ENCODE assay signal across 13 cellular contexts in genomic region chr5:163978897-163979296, GRCh38.
DNase-seq lines count a peak whose midpoint lies in the region; ATAC-seq lines count a peak whose summit lies in the region.
"Had no signal": no experiment of that assay in that cellular context is flagged by ENCODE, and none has a peak within 500 bp of the region (broad histone marks: within the 10 kb centered on the region; RNA-seq: fewer than 3 reads in every experiment).

No MANE protein-coding gene starts in this region.

- H3K27ac Mint-ChIP-seq in naive B cell = peak overlapping the region in 1 of 6 donors; percentile 11
- H3K27ac Mint-ChIP-seq in activated naive CD4-positive, alpha-beta T cell treated with anti-CD3 and anti-CD28 coated beads, Interleukin-2, amount 10 ng/mL, durations not matched to agents 7 days and 5 days = no peak overlapping the region
- H3K27ac Mint-ChIP-seq: activated T-cell treated with anti-CD3 and anti-CD28 coated beads, Interleukin-2, amount 50 U/mL, for 72 hours had no signal

- DNase-seq in DMS53 (lab: John Stamatoyannopoulos, UW) (peak; percentile 4), DMS53 treated with DMSO at 0.1 percent for 48 hours (lab: John Stamatoyannopoulos, UW; ENCODE audit: unreplicated experiment) (no peak), NCI-H69 (lab: John Stamatoyannopoulos, UW) (peak; percentile 90), naive B cell (no peak), NOMO-1 treated with dmso at 0.1 percent for 144 hours (lab: John Stamatoyannopoulos, UW; ENCODE audit: unreplicated experiment) (no peak), Ammon's horn (ENCODE audit: low spot score) (no peak)
- DNase-seq in activated naive CD4-positive, alpha-beta T cell treated with anti-CD3 and anti-CD28 coated beads, Interleukin-2, amount 10 ng/mL, durations not matched to agents 7 days and 5 days = no peak
- DNase-seq: activated T-cell treated with anti-CD3 and anti-CD28 coated beads, Interleukin-2, amount 50 U/mL, for 72 hours; DND-41; left cardiac atrium; PC-9; testis had no signal

- CTCF ChIA-PET in activated naive CD4-positive, alpha-beta T cell treated with anti-CD3 and anti-CD28 coated beads, Interleukin-2, amount 10 ng/mL, durations not matched to agents 7 days and 5 days (lab: Charles Lee) = no interaction called here

- H3K4me1 Mint-ChIP-seq in naive B cell = peaks cover 5 to 6% (median 6%) of the 10 kb centered on the region in 3 donors
- H3K4me1 Mint-ChIP-seq in activated naive CD4-positive, alpha-beta T cell treated with anti-CD3 and anti-CD28 coated beads, Interleukin-2, amount 10 ng/mL, durations not matched to agents 7 days and 5 days = no peaks in the 10 kb centered on the region

- H3K9me3 Mint-ChIP-seq in naive B cell = peaks cover 0 to 3% (median 0%) of the 10 kb centered on the region in 7 donors
- no peaks in the 10 kb centered on the region for H3K9me3 Mint-ChIP-seq in activated naive CD4-positive, alpha-beta T cell treated with anti-CD3 and anti-CD28 coated beads, Interleukin-2, amount 10 ng/mL, durations not matched to agents 7 days and 5 days

- ATAC-seq in HG02610 (IDR thresholded peaks at IDR 0.05; ENCODE audit: unreplicated experiment) (peak; percentile 39), naive B cell (ENCODE audit: low read depth in 2 of 2) (peak; percentile 53 to 55)
- ATAC-seq: activated T-cell treated with anti-CD3 and anti-CD28 coated beads, Interleukin-2, amount 50 U/mL, for 72 hours; left cardiac atrium had no signal

- no peaks in the 10 kb centered on the region for H3K27me3 Mint-ChIP-seq in naive B cell
- H3K27me3 Mint-ChIP-seq in activated naive CD4-positive, alpha-beta T cell treated with anti-CD3 and anti-CD28 coated beads, Interleukin-2, amount 10 ng/mL, durations not matched to agents 7 days and 5 days = no peaks in the 10 kb centered on the region

- no peaks in the 10 kb centered on the region for H3K36me3 Mint-ChIP-seq in naive B cell
- no peaks in the 10 kb centered on the region for H3K36me3 Mint-ChIP-seq in activated naive CD4-positive, alpha-beta T cell treated with anti-CD3 and anti-CD28 coated beads, Interleukin-2, amount 10 ng/mL, durations not matched to agents 7 days and 5 days

- H3K4me3 Mint-ChIP-seq in naive B cell = no peak overlapping the region
- H3K4me3 Mint-ChIP-seq in activated naive CD4-positive, alpha-beta T cell treated with anti-CD3 and anti-CD28 coated beads, Interleukin-2, amount 10 ng/mL, durations not matched to agents 7 days and 5 days = no peak overlapping the region
- H3K4me3 Mint-ChIP-seq: activated T-cell treated with anti-CD3 and anti-CD28 coated beads, Interleukin-2, amount 50 U/mL, for 72 hours had no signal

Comparison
In these comparisons a context has a peak if more than half of its experiments do, and no peak if none do; other contexts are left out.
1. DNase-seq: peak in DMS53 (single experiment) and NCI-H69 (single experiment); none in DMS53 treated with DMSO at 0.1 percent for 48 hours (single experiment), naive B cell (single experiment), activated naive CD4-positive, alpha-beta T cell treated with anti-CD3 and anti-CD28 coated beads, Interleukin-2, amount 10 ng/mL, durations not matched to agents 7 days and 5 days (single experiment), NOMO-1 treated with dmso at 0.1 percent for 144 hours (single experiment) and Ammon's horn (single experiment).